ENCODE assay signal across 19 cellular contexts in the genomic region with DNA sequence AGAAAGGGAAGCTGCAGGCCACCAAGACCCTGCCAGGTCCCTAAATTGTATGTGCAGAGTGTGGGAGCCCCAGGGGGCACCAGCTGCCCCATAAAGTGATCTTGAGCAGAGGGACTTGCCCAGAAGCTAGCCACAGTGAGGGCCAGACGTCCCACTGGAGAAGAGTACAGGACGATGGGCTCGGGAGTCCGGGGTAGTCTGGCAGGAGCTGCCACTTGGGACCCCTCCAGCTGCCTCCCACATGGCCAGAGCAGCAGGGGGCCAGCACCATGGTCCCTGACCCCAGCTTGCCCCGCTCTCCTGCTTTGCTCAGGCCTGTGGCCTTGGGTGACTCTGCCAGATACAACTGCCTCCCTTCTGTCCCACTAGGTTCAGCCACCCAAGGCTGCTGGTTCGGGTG. TPM values are rescaled to one million over a fixed set of nuclear protein-coding genes. Genes with fewer than 3 reads are reported as not detected.
"Had no signal": no experiment of that assay in that cellular context is flagged by ENCODE, and none has a peak within 500 bp of the region (broad histone marks: within the 10 kb centered on the region; RNA-seq: fewer than 3 reads in every experiment).

No MANE protein-coding gene starts in this region.

- H3K36me3 ChIP-seq: SJCRH30 had no signal

- H3K9me3 ChIP-seq: SJCRH30 had no signal

- H3K4me1 ChIP-seq: SJCRH30 had no signal

- DNase-seq: Kasumi-1, MM.1S, NCI-H1092 treated with DMSO at 0.1 percent for 48 hours, NCI-H1436, NCI-H187, NCI-H2029, NCI-H2227 treated with DMSO at 0.1 percent for 48 hours, NCI-H526 treated with DMSO at 0.1 percent for 48 hours, NCI-H774, SHP77 treated with DMSO at 0.1 percent for 48 hours, SJCRH30 had no signal

- ATAC-seq: K562, SK-N-SH treated with all-trans-retinoic acid at 6 μM for 48 hours had no signal

- H3K27ac ChIP-seq: HL-60, KMS-11, RWPE1, SJCRH30 had no signal

- H3K4me3 ChIP-seq: K562, SJCRH30 had no signal

- H3K27me3 ChIP-seq: SJCRH30 had no signal

RNA-seq across cellular contexts. Expression of a gene that starts 11.7 kb away (rescaled TPM):
- total RNA-seq: K562, M059J, NCI-H460, SJCRH30 had no signal
- polyA plus RNA-seq: IgD-negative memory B cell, K562 had no signal
